Comparison of ENCODE assay signal across 11 cellular contexts in genomic region chr1:54379481-54380284, GRCh38. TPM values are rescaled to one million over a fixed set of nuclear protein-coding genes. Genes with fewer than 3 reads are reported as not detected.
DNase-seq lines count a peak whose midpoint lies in the region; ATAC-seq and TF ChIP-seq lines count a peak whose summit lies in the region.
"Had no signal": no experiment of that assay in that cellular context is flagged by ENCODE, and none has a peak within 500 bp of the region (broad histone marks: within the 10 kb centered on the region; RNA-seq: fewer than 3 reads in every experiment).

No MANE protein-coding gene starts in this region.

- H3K27ac Mint-ChIP-seq in neural progenitor cell, result peak overlapping the region; percentile 97
- H3K27ac Mint-ChIP-seq: activated CD4-positive, alpha-beta T cell treated with anti-CD3 and anti-CD28 coated beads, Interleukin-2, amount 10 ng/mL, durations not matched to agents 7 days and 5 days had no signal

- H3K4me2 ChIP-seq in neural progenitor cell, result peak overlapping the region; percentile 73

- H3K9me3 ChIP-seq in WERI-Rb-1 (ENCODE audit: severe bottlenecking) (no peaks in the 10 kb centered on the region), left ventricle myocardium inferior (replicated peaks) (no peaks in the 10 kb centered on the region), neural progenitor cell (ENCODE audit: low read depth) (no peaks in the 10 kb centered on the region)

- no peaks in the 10 kb centered on the region for H3K9me3 Mint-ChIP-seq in neural progenitor cell
- H3K9me3 Mint-ChIP-seq: activated CD4-positive, alpha-beta T cell treated with anti-CD3 and anti-CD28 coated beads, Interleukin-2, amount 10 ng/mL, durations not matched to agents 7 days and 5 days had no signal

- peaks cover 89% of the 10 kb centered on the region for H3K79me2 ChIP-seq in neural progenitor cell (ENCODE audit: low read depth)

- peaks cover 36% of the 10 kb centered on the region for H3F3A ChIP-seq in neural progenitor cell (ENCODE audit: low read depth)

- no peak for ATAC-seq in HG03432 (IDR thresholded peaks at IDR 0.05; ENCODE audit: unreplicated experiment)

- no peak overlapping the region for H3K9ac ChIP-seq in neural progenitor cell

- H3K27me3 Mint-ChIP-seq in neural progenitor cell (ENCODE audit: insufficient read depth, low read depth), result peaks cover 10% of the 10 kb centered on the region
- H3K27me3 Mint-ChIP-seq: activated CD4-positive, alpha-beta T cell treated with anti-CD3 and anti-CD28 coated beads, Interleukin-2, amount 10 ng/mL, durations not matched to agents 7 days and 5 days had no signal

- TF ChIP-seq CTCF in WERI-Rb-1 (IDR thresholded peaks at IDR 0.05; ENCODE audit: low read depth, low read length) (no peak), left ventricle myocardium inferior (IDR thresholded peaks at IDR 0.05; ENCODE audit: borderline replicate concordance) (no peak), neural progenitor cell (IDR thresholded peaks at IDR 0.05) (no peak)

- DNase-seq in AG20443 (ENCODE audit: low spot score) (peak; percentile 25), WERI-Rb-1 (no peak), left ventricle myocardium inferior (peak; percentile 57), neural progenitor cell (ENCODE audit: low spot score) (peak; percentile 46), Ammon's horn (ENCODE audit: low spot score) (no peak), COR-L47 (lab: John Stamatoyannopoulos, UW) (no peak)
- DNase-seq in activated CD8-positive, alpha-beta memory T cell treated with anti-CD3 and anti-CD28 coated beads for 24 hours, result no peak
- DNase-seq: activated CD4-positive, alpha-beta T cell treated with anti-CD3 and anti-CD28 coated beads, Interleukin-2, amount 10 ng/mL, durations not matched to agents 7 days and 5 days; NCI-H226; SHP77 treated with DMSO at 0.1 percent for 48 hours had no signal

- H3K27ac ChIP-seq in WERI-Rb-1 (peak overlapping the region; percentile 94), left ventricle myocardium inferior (replicated peaks) (peak overlapping the region; percentile 76), neural progenitor cell (peak overlapping the region; percentile 92)

- H3K27me3 ChIP-seq in WERI-Rb-1 (ENCODE audit: insufficient read depth, low read depth, severe bottlenecking), result no peaks in the 10 kb centered on the region
- no peaks in the 10 kb centered on the region for H3K27me3 ChIP-seq in left ventricle myocardium inferior (ENCODE audit: low read depth)
- H3K27me3 ChIP-seq in neural progenitor cell, result no peaks in the 10 kb centered on the region

- H3K4me3 ChIP-seq in WERI-Rb-1 (ENCODE audit: low read depth, low read length) (no peak overlapping the region), left ventricle myocardium inferior (peak overlapping the region; percentile 33), neural progenitor cell (no peak overlapping the region)

- H3K36me3 ChIP-seq in WERI-Rb-1 (peaks cover 69% of the 10 kb centered on the region), left ventricle myocardium inferior (no peaks in the 10 kb centered on the region), neural progenitor cell (no peaks in the 10 kb centered on the region)

- peaks cover 72% of the 10 kb centered on the region for H3K4me1 Mint-ChIP-seq in neural progenitor cell

- intact Hi-C loops in left ventricle myocardium inferior (cut with micrococcal nuclease), result no loop called here

- H3K4me3 Mint-ChIP-seq in neural progenitor cell, result peak overlapping the region; percentile 14
- H3K4me3 Mint-ChIP-seq: activated CD4-positive, alpha-beta T cell treated with anti-CD3 and anti-CD28 coated beads, Interleukin-2, amount 10 ng/mL, durations not matched to agents 7 days and 5 days had no signal

- H3K36me3 Mint-ChIP-seq in neural progenitor cell, result peaks cover 16% of the 10 kb centered on the region

- H3K4me1 ChIP-seq in left ventricle myocardium inferior (peaks cover 87% of the 10 kb centered on the region), neural progenitor cell (peaks cover 62% of the 10 kb centered on the region)

- H4K20me1 ChIP-seq in neural progenitor cell (ENCODE audit: low read depth), result peaks cover 90% of the 10 kb centered on the region

- H2AFZ ChIP-seq in neural progenitor cell (replicated peaks), result no peak overlapping the region

RNA-seq across cellular contexts. Expression of gene SSBP3, which starts 26.5 kb away (rescaled TPM):
- total RNA-seq in left ventricle myocardium inferior, result 57.7 TPM
- 53.0 and 86.1 TPM in 2 replicates for total RNA-seq in neural progenitor cell (ENCODE audit: low replicate concordance)

Comparison
In these comparisons a context has a peak if more than half of its experiments do, and no peak if none do; other contexts are left out.
1. DNase-seq: peak in AG20443 (single experiment), left ventricle myocardium inferior (single experiment) and neural progenitor cell (single experiment); none in WERI-Rb-1 (single experiment), Ammon's horn (single experiment), activated CD8-positive, alpha-beta memory T cell treated with anti-CD3 and anti-CD28 coated beads for 24 hours (single experiment) and COR-L47 (single experiment).
2. Peak in every context shown above with its lines, with median percentiles within 50 percentile points of each other: H3K27ac ChIP-seq.